In the genomic region with DNA sequence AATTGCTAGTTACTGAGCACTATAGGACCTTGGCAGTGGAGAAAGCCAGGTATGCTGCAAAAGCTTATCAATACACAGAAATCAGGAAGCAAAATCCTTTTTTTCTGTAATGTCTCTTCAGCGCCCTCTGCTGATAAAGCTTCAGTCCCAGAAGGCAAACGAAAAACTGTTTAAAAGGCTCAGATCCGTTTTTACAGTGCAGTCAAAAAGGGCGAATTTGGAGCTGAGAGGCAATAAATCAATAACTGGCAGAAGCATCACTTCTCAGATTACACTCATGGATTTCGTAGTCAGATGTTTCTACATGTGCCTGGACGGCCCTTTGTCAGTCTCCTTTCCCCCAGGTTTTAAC, we compare ENCODE assay signal across 8 cellular contexts. TPM values are rescaled to one million over a fixed set of nuclear protein-coding genes. Genes with fewer than 3 reads are reported as not detected.
DNase-seq lines count a peak whose midpoint lies in the region; ATAC-seq, FAIRE-seq and TF ChIP-seq lines count a peak whose summit lies in the region.

No MANE protein-coding gene starts in this region.

- TF ChIP-seq CTCF in endothelial cell (IDR thresholded peaks at IDR 0.05; ENCODE audit: unreplicated experiment) (peak; percentile 67), nephron (IDR thresholded peaks at IDR 0.05; ENCODE audit: unreplicated experiment in 3 of 3) (peak; percentile 6 to 56 (median 23))

- no peak for ATAC-seq in GM18502 (IDR thresholded peaks at IDR 0.05; ENCODE audit: poor library complexity, unreplicated experiment)

- H3K36me3 Mint-ChIP-seq in endothelial cell (ENCODE audit: low read depth, unreplicated experiment) (no peaks in the 10 kb centered on the region), nephron (ENCODE audit: low read depth) (peaks cover 4% of the 10 kb centered on the region)

- no peak for FAIRE-seq in RCC 7860 (lab: Jason Lieb, UNC)

- peaks cover 28% of the 10 kb centered on the region for H3K4me1 Mint-ChIP-seq in endothelial cell (ENCODE audit: unreplicated experiment)
- peaks cover 25% of the 10 kb centered on the region for H3K4me1 Mint-ChIP-seq in nephron

- H3K27ac Mint-ChIP-seq in endothelial cell (ENCODE audit: unreplicated experiment) (peak overlapping the region; percentile 98), nephron (peak overlapping the region; percentile 93 to 99 (median 99))

- H3K4me3 ChIP-seq in Jurkat, Clone E6-1 (ENCODE audit: low read length), result peak overlapping the region; percentile 88

- peaks cover 11% of the 10 kb centered on the region for H3K27me3 Mint-ChIP-seq in endothelial cell (ENCODE audit: unreplicated experiment)
- H3K27me3 Mint-ChIP-seq in nephron (ENCODE audit: low read depth), result no peaks in the 10 kb centered on the region

- DNase-seq in activated T-cell treated with anti-CD3 and anti-CD28 coated beads for 24 hours (ENCODE audit: low read depth), result peak; percentile 16
- no peak for DNase-seq in activated T-cell treated with anti-CD3 and anti-CD28 coated beads for 4 hours
- peak; percentile 54 for DNase-seq in Jurkat, Clone E6-1 (ENCODE audit: low read depth, low spot score)
- DNase-seq in SKM-1 treated with dmso at 0.1 percent for 144 hours (lab: John Stamatoyannopoulos, UW; ENCODE audit: unreplicated experiment), result peak; percentile 90
- peak; percentile 42 for DNase-seq in endothelial cell (ENCODE audit: low spot score)
- DNase-seq in RCC 7860 (ENCODE audit: low spot score), result no peak

- H3K9me3 Mint-ChIP-seq in endothelial cell (ENCODE audit: unreplicated experiment) (no peaks in the 10 kb centered on the region), nephron (peaks cover 24% of the 10 kb centered on the region)

- H3K4me3 Mint-ChIP-seq in endothelial cell (ENCODE audit: unreplicated experiment) (peak overlapping the region; percentile 93), nephron (peak overlapping the region; percentile 90 to 94 (median 92))

RNA-seq across cellular contexts. Expression of gene MAN2A1, which starts 1.1 kb away (rescaled TPM):
- 14.5 TPM for polyA plus RNA-seq in Jurkat, Clone E6-1 (2012; ENCODE audit: insufficient read depth, insufficient read length)
- total RNA-seq in endothelial cell (ENCODE audit: unreplicated experiment), result 83.6 TPM

Comparison
In these comparisons a context has a peak if more than half of its experiments do, and no peak if none do; other contexts are left out.
1. DNase-seq: peak in activated T-cell treated with anti-CD3 and anti-CD28 coated beads for 24 hours (single experiment), Jurkat, Clone E6-1 (single experiment), SKM-1 treated with dmso at 0.1 percent for 144 hours (single experiment) and endothelial cell (single experiment); none in activated T-cell treated with anti-CD3 and anti-CD28 coated beads for 4 hours (single experiment) and RCC 7860 (single experiment).